Comparison of ENCODE assay signal across 8 cellular contexts in genomic region chr4:128393111-128393704, GRCh38.
A peak's percentile ranks its signal among the peaks of the same experiment; 100 is the strongest.
DNase-seq lines count a peak whose midpoint lies in the region; ATAC-seq and TF ChIP-seq lines count a peak whose summit lies in the region.

No MANE protein-coding gene starts in this region.

- ATAC-seq in Right ventricle myocardium inferior, result peak; percentile 72
- peak; percentile 7 for ATAC-seq in foreskin keratinocyte
- peak; percentile 41 for ATAC-seq in aorta (ENCODE audit: low FRiP score)
- no peak for ATAC-seq in WTC11
- ATAC-seq in GM21717 (IDR thresholded peaks at IDR 0.05; ENCODE audit: unreplicated experiment), result no peak

- no peak overlapping the region for H3K4me3 Mint-ChIP-seq in WTC11

- no peaks in the 10 kb centered on the region for H3K4me1 Mint-ChIP-seq in WTC11

- H3K36me3 ChIP-seq in aorta (ENCODE audit: control insufficient read depth in 1 of 2, insufficient read depth in 2 of 2, low read length in 1 of 2), result no peaks in the 10 kb centered on the region

- H3K36me3 Mint-ChIP-seq in WTC11, result peaks cover 6% of the 10 kb centered on the region

- H3K27me3 Mint-ChIP-seq in WTC11 (ENCODE audit: low read depth), result no peaks in the 10 kb centered on the region

- no peaks in the 10 kb centered on the region for H3K9me3 ChIP-seq in aorta (ENCODE audit: control insufficient read depth, low read length)

- DNase-seq in Right ventricle myocardium inferior (ENCODE audit: missing footprints), result no peak
- DNase-seq in cardiac septum (ENCODE audit: low spot score), result no peak
- DNase-seq in NCI-H345 treated with DMSO at 0.1 percent for 48 hours (lab: John Stamatoyannopoulos, UW; ENCODE audit: unreplicated experiment), result peak; percentile 4
- DNase-seq in foreskin keratinocyte, result no peak
- no peak for DNase-seq in aorta
- no peak for DNase-seq in WTC11 (ENCODE audit: low spot score)
- DNase-seq in NCI-H146 (lab: John Stamatoyannopoulos, UW), result no peak

- CTCF ChIA-PET in WTC11 (lab: Charles Lee), result interaction anchor here (1.1 kb wide), 1 partner anchor 13 kb away, joined by 3 read pairs; no protein-coding TSS in a partner anchor

- intact Hi-C loops in Right ventricle myocardium inferior (cut with DNase I), result loop anchor here (5.0 kb wide), 1 partner anchor 34 kb away; no protein-coding TSS in a partner anchor
- intact Hi-C loops in cardiac septum (cut with DNase I), result no loop called here
- intact Hi-C loops in aorta (cut with DNase I), result no loop called here

- H3K27me3 ChIP-seq in foreskin keratinocyte, result no peaks in the 10 kb centered on the region
- H3K27me3 ChIP-seq in aorta (ENCODE audit: control insufficient read depth in 1 of 2, insufficient read depth in 2 of 2, low read length in 1 of 2), result no peaks in the 10 kb centered on the region

- TF ChIP-seq CTCF in foreskin keratinocyte (conservative IDR thresholded peaks at IDR 0.05) (no peak), WTC11 (IDR thresholded peaks at IDR 0.05) (no peak)

- H3K27ac ChIP-seq in foreskin keratinocyte, result no peak overlapping the region
- H3K27ac ChIP-seq in aorta (ENCODE audit: low read depth in 1 of 2, low read length in 2 of 2), result no peak overlapping the region

- H3K27ac Mint-ChIP-seq in WTC11, result no peak overlapping the region

- peaks cover 11% of the 10 kb centered on the region for H3K9me3 Mint-ChIP-seq in WTC11

- POLR2A ChIA-PET in WTC11 (lab: Charles Lee), result no interaction called here

- WGBS in aorta, 2 donors, result 33 to 35% methylated on average over 6 of the region's 6 CpGs

- H3K4me1 ChIP-seq in foreskin keratinocyte (peaks cover 9% of the 10 kb centered on the region), aorta (ENCODE audit: control insufficient read depth in 1 of 2, insufficient read depth in 2 of 2, low read length in 2 of 2) (peaks cover 3 to 6% of the 10 kb centered on the region in 2 donors)

- no peak overlapping the region for H3K4me3 ChIP-seq in aorta (ENCODE audit: low read length in 2 of 2)

TF ChIP-seq in WTC11, 78 proteins besides CTCF, POLR2A, EP300 and RAD21:
- TF ChIP-seq ZNF219 (CRISPR knock-in tag; IDR thresholded peaks at IDR 0.05; ENCODE audit: borderline replicate concordance) (no peak), TCF7 (CRISPR knock-in tag; IDR thresholded peaks at IDR 0.05; ENCODE audit: low read depth) (no peak), NFE2L1 (CRISPR knock-in tag; IDR thresholded peaks at IDR 0.05) (no peak), MYBL2 (CRISPR knock-in tag; IDR thresholded peaks at IDR 0.05) (no peak), NR1H2 (CRISPR knock-in tag; IDR thresholded peaks at IDR 0.05) (no peak), TP53 (CRISPR knock-in tag; IDR thresholded peaks at IDR 0.05) (no peak), KAT7 (CRISPR knock-in tag; IDR thresholded peaks at IDR 0.05; ENCODE audit: borderline replicate concordance) (no peak)

Comparison
In these comparisons a context has a peak if more than half of its experiments do, and no peak if none do; other contexts are left out.
1. ATAC-seq: peak in Right ventricle myocardium inferior (single experiment), foreskin keratinocyte (single experiment) and aorta (single experiment); none in WTC11 (single experiment) and GM21717 (single experiment).